In the genomic region with DNA sequence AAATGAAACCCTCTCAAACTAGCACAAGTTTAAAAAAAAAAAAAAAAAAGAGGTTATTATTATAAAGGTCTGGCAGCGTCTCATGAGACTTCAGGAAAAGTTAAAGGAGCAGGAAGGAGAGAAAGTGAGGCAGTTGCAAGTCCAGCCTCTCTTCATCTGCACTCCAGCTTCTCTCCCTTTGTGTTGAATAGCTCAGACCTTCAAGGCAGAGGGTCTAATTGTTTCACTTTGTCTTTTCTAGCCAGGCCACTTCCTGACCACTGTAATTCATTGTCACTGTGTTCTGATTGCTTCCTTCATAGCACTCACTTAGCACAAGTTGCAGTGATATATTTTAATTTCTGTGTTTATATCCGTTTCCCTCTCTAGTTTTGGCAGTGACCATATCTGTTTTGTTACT, we compare ENCODE assay signal across 8 cellular contexts.
A peak's percentile ranks its signal among the peaks of the same experiment; 100 is the strongest.
DNase-seq lines count a peak whose midpoint lies in the region; ATAC-seq and TF ChIP-seq lines count a peak whose summit lies in the region.

No MANE protein-coding gene starts in this region.

- H3K4me3 ChIP-seq in H7 (ENCODE audit: insufficient read depth, low read depth, low read length) = no peak overlapping the region

- peaks cover 2% of the 10 kb centered on the region; the same call in 1 of the 2 replicates for H3K36me3 ChIP-seq in H7 (replicated peaks; ENCODE audit: control insufficient read depth, insufficient read depth, low read length)

- DNase-seq in DMS53 (lab: John Stamatoyannopoulos, UW) (peak; percentile 66), left lobe of liver (ENCODE audit: low spot score) (no peak), CD1c-positive myeloid dendritic cell (ENCODE audit: extremely low spot score) (no peak), NCI-H526 (lab: John Stamatoyannopoulos, UW) (no peak), H7 (no peak)
- DNase-seq in stimulated activated CD4-positive, alpha-beta T cell treated with anti-CD3 and anti-CD28 coated beads, Interleukin-4, amount 100 ng/mL, for 1 hour = no peak

- H3K27me3 ChIP-seq in H7 (ENCODE audit: control insufficient read depth, insufficient read depth, low read length) = no peaks in the 10 kb centered on the region

- ATAC-seq in HG02642 (IDR thresholded peaks at IDR 0.05; ENCODE audit: poor library complexity, unreplicated experiment) (peak; percentile 61), SK-N-SH treated with all-trans-retinoic acid at 6 μM for 48 hours (peak; percentile 13), left lobe of liver (peak; percentile 46)

TF ChIP-seq in SK-N-SH treated with all-trans-retinoic acid at 6 μM for 48 hours, 23 proteins besides CTCF, POLR2A, EP300 and RAD21:
- no peak for TF ChIP-seq TOX (CRISPR knock-in tag; IDR thresholded peaks at IDR 0.05; ENCODE audit: borderline replicate concordance)
- no peak for TF ChIP-seq ZC3H10 (CRISPR knock-in tag; IDR thresholded peaks at IDR 0.05)
- no peak for TF ChIP-seq BACH2 (CRISPR knock-in tag; IDR thresholded peaks at IDR 0.05; ENCODE audit: borderline replicate concordance)
- TF ChIP-seq PATZ1 (CRISPR knock-in tag; IDR thresholded peaks at IDR 0.05; ENCODE audit: borderline replicate concordance) = no peak
- no peak for TF ChIP-seq ZFP3 (CRISPR knock-in tag; IDR thresholded peaks at IDR 0.05)
- TF ChIP-seq CSRNP3 (CRISPR knock-in tag; IDR thresholded peaks at IDR 0.05) = no peak
- TF ChIP-seq GLIS3 (CRISPR knock-in tag; IDR thresholded peaks at IDR 0.05) = no peak
- no peak for TF ChIP-seq SNAI2 (CRISPR knock-in tag; IDR thresholded peaks at IDR 0.05)
- no peak for TF ChIP-seq ZNF565 (CRISPR knock-in tag; conservative IDR thresholded peaks at IDR 0.05; ENCODE audit: low read depth)
- TF ChIP-seq OSR1 (CRISPR knock-in tag; IDR thresholded peaks at IDR 0.05) = no peak
- no peak for TF ChIP-seq ZNF8 (CRISPR knock-in tag; IDR thresholded peaks at IDR 0.05)
- no peak for TF ChIP-seq ZFP30 (CRISPR knock-in tag; IDR thresholded peaks at IDR 0.05)
- no peak for TF ChIP-seq ISL1 (CRISPR knock-in tag; IDR thresholded peaks at IDR 0.05)
- TF ChIP-seq ZNF70 (CRISPR knock-in tag; IDR thresholded peaks at IDR 0.05) = no peak
- TF ChIP-seq ESRRG (CRISPR knock-in tag; IDR thresholded peaks at IDR 0.05) = no peak
